ENCODE assay signal across 18 cellular contexts in genomic region chr17:74172700-74173099, GRCh38.
"Had no signal": no experiment of that assay in that cellular context is flagged by ENCODE, and none has a peak within 500 bp of the region (broad histone marks: within the 10 kb centered on the region; RNA-seq: fewer than 3 reads in every experiment).

No MANE protein-coding gene starts in this region.

- H3K4me3 Mint-ChIP-seq: activated CD4-positive, alpha-beta T cell treated with anti-CD3 and anti-CD28 coated beads, Interleukin-2, amount 10 ng/mL, durations not matched to agents 24 days and 14 days; activated CD8-positive, alpha-beta T cell treated with anti-CD3 and anti-CD28 coated beads for 36 hours; activated T-cell treated with anti-CD3 and anti-CD28 coated beads, Interleukin-2, amount 50 U/mL, for 72 hours; activated T-helper 17 cell treated with anti-CD3 and anti-CD28 coated beads, Interleukin-2, amount 50 U/mL, for 72 hours had no signal

- H3K9me3 Mint-ChIP-seq: activated CD4-positive, alpha-beta T cell treated with anti-CD3 and anti-CD28 coated beads, Interleukin-2, amount 10 ng/mL, durations not matched to agents 24 days and 14 days; activated CD8-positive, alpha-beta T cell treated with anti-CD3 and anti-CD28 coated beads for 36 hours; activated naive CD4-positive, alpha-beta T cell treated with anti-CD3 and anti-CD28 coated beads, Interleukin-2, amount 50 U/mL, for 72 hours; activated T-cell treated with anti-CD3 and anti-CD28 coated beads, Interleukin-2, amount 50 U/mL, for 72 hours; activated T-helper 17 cell treated with anti-CD3 and anti-CD28 coated beads, Interleukin-2, amount 50 U/mL, for 72 hours had no signal

- DNase-seq: activated CD4-positive, alpha-beta T cell treated with anti-CD3 and anti-CD28 coated beads, Interleukin-2, amount 10 ng/mL, durations not matched to agents 24 days and 14 days; activated CD4-positive, alpha-beta T cell treated with anti-CD3 and anti-CD28 coated beads, Interleukin-2, amount 50 U/mL, for 4 hours; activated CD8-positive, alpha-beta T cell treated with anti-CD3 and anti-CD28 coated beads for 36 hours; activated gamma-delta T cell; activated naive CD4-positive, alpha-beta T cell treated with Interleukin-2 at 50 U/mL for 16 hours; activated T-cell treated with anti-CD3 and anti-CD28 coated beads, Interleukin-2, amount 50 U/mL, for 1 hour; activated T-cell treated with anti-CD3 and anti-CD28 coated beads, Interleukin-2, amount 50 U/mL, for 72 hours; adrenal gland; body of pancreas; NCI-H1092 treated with DMSO at 0.1 percent for 48 hours; NCI-H526 treated with DMSO at 0.1 percent for 48 hours; NCI-H774; SHP77; SJCRH30; T1000 had no signal

- H3K4me1 Mint-ChIP-seq: activated CD4-positive, alpha-beta T cell treated with anti-CD3 and anti-CD28 coated beads, Interleukin-2, amount 10 ng/mL, durations not matched to agents 24 days and 14 days had no signal

- H3K27ac Mint-ChIP-seq: activated CD4-positive, alpha-beta T cell treated with anti-CD3 and anti-CD28 coated beads, Interleukin-2, amount 10 ng/mL, durations not matched to agents 24 days and 14 days; activated CD8-positive, alpha-beta T cell treated with anti-CD3 and anti-CD28 coated beads for 36 hours; activated naive CD4-positive, alpha-beta T cell treated with anti-CD3 and anti-CD28 coated beads, Interleukin-2, amount 50 U/mL, for 72 hours; activated T-cell treated with anti-CD3 and anti-CD28 coated beads, Interleukin-2, amount 50 U/mL, for 72 hours; activated T-helper 17 cell treated with anti-CD3 and anti-CD28 coated beads, Interleukin-2, amount 50 U/mL, for 72 hours had no signal

- ATAC-seq: activated CD8-positive, alpha-beta T cell treated with anti-CD3 and anti-CD28 coated beads for 36 hours; activated naive CD4-positive, alpha-beta T cell treated with anti-CD3 and anti-CD28 coated beads, Interleukin-2, amount 50 U/mL, for 72 hours; activated T-cell treated with anti-CD3 and anti-CD28 coated beads, Interleukin-2, amount 50 U/mL, for 72 hours; activated T-helper 17 cell treated with anti-CD3 and anti-CD28 coated beads, Interleukin-2, amount 50 U/mL, for 72 hours; body of pancreas; Panc1 had no signal

- H3K36me3 Mint-ChIP-seq: activated naive CD4-positive, alpha-beta T cell treated with anti-CD3 and anti-CD28 coated beads, Interleukin-2, amount 50 U/mL, for 72 hours had no signal
